1 cellular context compared by ENCODE assay signal in genomic region chr2:27381577-27382181, GRCh38.
A peak's percentile ranks its signal among the peaks of the same experiment; 100 is the strongest.
TF ChIP-seq lines count a peak whose summit lies in the region.

No MANE protein-coding gene starts in this region.

TF ChIP-seq in HepG2, 621 proteins besides CTCF, POLR2A, EP300 and RAD21:
- peak; percentile 64; the same call in 1 of the 2 replicates for TF ChIP-seq MAFF (IDR thresholded peaks at IDR 0.05; ENCODE audit: low read depth, low read length)
- 0 out of 2 replicates have a peak, but pooled peaks have one; percentile 3 for TF ChIP-seq ZSCAN25 (CRISPR knock-in tag; IDR thresholded peaks at IDR 0.05)
- TF ChIP-seq ZNF576 (CRISPR knock-in tag; IDR thresholded peaks at IDR 0.05) = 0 out of 2 replicates have a peak, but pooled peaks have one; percentile 46
- no peak for TF ChIP-seq BCLAF1 (IDR thresholded peaks at IDR 0.05)
- TF ChIP-seq MAFK (conservative IDR thresholded peaks at IDR 0.05 in 1 of 2, IDR thresholded peaks at IDR 0.05 in 1 of 2; ENCODE audit: low read length in 2 of 2) = peak in 1 of 2 experiments; percentile 80; a peak in 3 of 4 replicates
